ENCODE assay signal across 28 cellular contexts in genomic region chr2:180759631-180760030, GRCh38.
"Had no signal": no experiment of that assay in that cellular context is flagged by ENCODE, and none has a peak within 500 bp of the region (broad histone marks: within the 10 kb centered on the region; RNA-seq: fewer than 3 reads in every experiment).

No MANE protein-coding gene starts in this region.

- H3K27me3 ChIP-seq: colonic mucosa, esophagus muscularis mucosa, esophagus squamous epithelium, foreskin keratinocyte, gastrocnemius medialis, gastroesophageal sphincter, heart right ventricle had no signal

- H3K36me3 ChIP-seq: colonic mucosa, esophagus muscularis mucosa, esophagus squamous epithelium, gastrocnemius medialis, gastroesophageal sphincter, heart left ventricle, heart right ventricle had no signal

- H3K4me1 ChIP-seq: colonic mucosa, esophagus muscularis mucosa, esophagus squamous epithelium, foreskin keratinocyte, gastroesophageal sphincter, heart left ventricle, heart right ventricle had no signal

- H3K9me3 Mint-ChIP-seq: dendritic cell treated with granulocyte-macrophage colony-stimulating factor and Interleukin-4, amounts not matched to agents 40 ng/mL and 50 ng/mL, for 4 days; effector memory CD8-positive, alpha-beta T cell; endodermal cell had no signal

- H3K27ac ChIP-seq: colonic mucosa, coronary artery, dorsolateral prefrontal cortex, epithelial cell of prostate, esophagus muscularis mucosa, esophagus squamous epithelium, foreskin keratinocyte, gastrocnemius medialis, gastroesophageal sphincter, heart left ventricle, heart right ventricle had no signal

- FAIRE-seq: colon, endometrium, endothelial cell of umbilical vein, frontal cortex had no signal

- H3K9me3 ChIP-seq: colonic mucosa, esophagus muscularis mucosa, esophagus squamous epithelium, gastrocnemius medialis, gastroesophageal sphincter, heart left ventricle, heart right ventricle had no signal

- H3K27me3 Mint-ChIP-seq: dendritic cell treated with granulocyte-macrophage colony-stimulating factor and Interleukin-4, amounts not matched to agents 40 ng/mL and 50 ng/mL, for 4 days had no signal

- H3K4me3 Mint-ChIP-seq: dendritic cell treated with granulocyte-macrophage colony-stimulating factor and Interleukin-4, amounts not matched to agents 40 ng/mL and 50 ng/mL, for 4 days; effector memory CD8-positive, alpha-beta T cell; endodermal cell had no signal

- H3K27ac Mint-ChIP-seq: dendritic cell treated with granulocyte-macrophage colony-stimulating factor and Interleukin-4, amounts not matched to agents 40 ng/mL and 50 ng/mL, for 4 days; effector memory CD8-positive, alpha-beta T cell; endodermal cell had no signal

- H3K4me3 ChIP-seq: colonic mucosa, coronary artery, dorsolateral prefrontal cortex, esophagus muscularis mucosa, esophagus squamous epithelium, gastrocnemius medialis, gastroesophageal sphincter, heart left ventricle, heart right ventricle had no signal

- DNase-seq: colonic mucosa; cortex of kidney; dermis blood vessel endothelial cell; dorsolateral prefrontal cortex; effector CD4-positive, alpha-beta T cell; effector CD8-positive, alpha-beta T cell; effector memory CD4-positive, alpha-beta T cell; effector memory CD8-positive, alpha-beta T cell; endodermal cell; erythroblast; esophagus squamous epithelium; foreskin fibroblast; foreskin keratinocyte; foreskin melanocyte; gastrocnemius medialis; glutamatergic neuron; head of caudate nucleus; heart left ventricle; heart right ventricle had no signal
